Comparison of ENCODE assay signal across 9 cellular contexts in the genomic region with DNA sequence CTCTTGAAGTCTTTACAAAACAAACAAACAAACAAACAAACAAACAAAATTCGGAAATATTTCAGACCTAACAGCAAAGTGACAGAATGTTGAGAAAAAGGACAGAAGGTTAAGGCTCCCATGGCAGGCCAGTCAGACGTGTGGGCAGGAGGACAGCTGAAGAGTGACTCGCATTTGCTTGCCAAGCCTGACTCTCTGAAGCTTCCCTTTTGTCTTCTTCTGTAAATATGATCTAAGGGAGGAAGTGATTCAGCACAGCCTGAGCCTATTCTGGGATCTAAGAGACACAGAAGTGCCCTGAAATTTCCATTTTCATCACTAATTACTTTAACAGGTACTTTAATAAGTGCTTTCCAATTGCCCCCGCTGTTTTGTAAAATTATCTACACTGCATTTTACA.
DNase-seq lines count a peak whose midpoint lies in the region; ATAC-seq, FAIRE-seq and TF ChIP-seq lines count a peak whose summit lies in the region.
"Had no signal": no experiment of that assay in that cellular context is flagged by ENCODE, and none has a peak within 500 bp of the region (broad histone marks: within the 10 kb centered on the region; RNA-seq: fewer than 3 reads in every experiment).

No MANE protein-coding gene starts in this region.

- no peaks in the 10 kb centered on the region for H3K79me2 ChIP-seq in ACC112 (ENCODE audit: control insufficient read depth, insufficient read depth, low read length, unreplicated experiment)

- ATAC-seq in HG02840 (IDR thresholded peaks at IDR 0.05; ENCODE audit: low FRiP score, unreplicated experiment): peak; percentile 65
- ATAC-seq: HCT116 had no signal

- H3K4me3 Mint-ChIP-seq in immature natural killer cell: no peak overlapping the region

- no peaks in the 10 kb centered on the region for H3K27me3 Mint-ChIP-seq in immature natural killer cell (ENCODE audit: low read depth in 3 of 3)

- FAIRE-seq in RCC 7860 (lab: Jason Lieb, UNC): peak; percentile 26

- H3K27ac Mint-ChIP-seq in immature natural killer cell: no peak overlapping the region

- H3K4me1 ChIP-seq in ACC112 (ENCODE audit: control insufficient read depth, insufficient read depth, low read length, unreplicated experiment) (peaks cover 13% of the 10 kb centered on the region), tibial artery (no peaks in the 10 kb centered on the region), vagina (no peaks in the 10 kb centered on the region), colonic mucosa (no peaks in the 10 kb centered on the region)

- H3K36me3 Mint-ChIP-seq in immature natural killer cell: peaks cover 0 to 3% (median 0%) of the 10 kb centered on the region in 3 donors

- H3K4me3 ChIP-seq in ACC112 (ENCODE audit: low read depth, low read length) (no peak overlapping the region), foreskin fibroblast (ENCODE audit: low read depth in 1 of 2, low read length in 2 of 2) (no peak overlapping the region), tibial artery (no peak overlapping the region), vagina (no peak overlapping the region), colonic mucosa (no peak overlapping the region)

- TF ChIP-seq POLR2A in vagina (IDR thresholded peaks at IDR 0.05): no peak

- intact Hi-C loops in tibial artery (cut with DNase I; ENCODE audit: low total_unique reads): no loop called here
- intact Hi-C loops in vagina (cut with DNase I): no loop called here
- intact Hi-C loops in colonic mucosa (cut with DNase I): no loop called here

- H2AFZ ChIP-seq in ACC112 (ENCODE audit: low read length, unreplicated experiment): no peak overlapping the region

- H3K27ac ChIP-seq in ACC112 (ENCODE audit: low read depth, low read length): peak overlapping the region; percentile 22
- no peak overlapping the region for H3K27ac ChIP-seq in tibial artery
- H3K27ac ChIP-seq in vagina: no peak overlapping the region
- H3K27ac ChIP-seq in colonic mucosa: no peak overlapping the region

- no peak overlapping the region for H3K9ac ChIP-seq in colonic mucosa (ENCODE audit: low read depth in 2 of 2, low read length in 2 of 2)

- no peak for TF ChIP-seq CTCF in foreskin fibroblast (IDR thresholded peaks at IDR 0.05; ENCODE audit: low read depth, low read length)
- TF ChIP-seq CTCF in tibial artery (IDR thresholded peaks at IDR 0.05): no peak
- no peak for TF ChIP-seq CTCF in vagina (IDR thresholded peaks at IDR 0.05)
- TF ChIP-seq CTCF in colonic mucosa (IDR thresholded peaks at IDR 0.05): no peak

- H3K4me1 Mint-ChIP-seq in immature natural killer cell: no peaks in the 10 kb centered on the region

- DNase-seq in RCC 7860 (ENCODE audit: low spot score) (peak; percentile 75), foreskin fibroblast (peak; percentile 6 to 12), tibial artery (no peak), vagina (ENCODE audit: extremely low spot score in 2 of 2) (no peak), colonic mucosa (no peak), immature natural killer cell (no peak)

- no peaks in the 10 kb centered on the region for H3K9me3 ChIP-seq in tibial artery
- no peaks in the 10 kb centered on the region for H3K9me3 ChIP-seq in vagina
- no peaks in the 10 kb centered on the region for H3K9me3 ChIP-seq in colonic mucosa

- H3K36me3 ChIP-seq in ACC112 (ENCODE audit: insufficient read depth, low read length) (no peaks in the 10 kb centered on the region), tibial artery (no peaks in the 10 kb centered on the region), vagina (no peaks in the 10 kb centered on the region), colonic mucosa (no peaks in the 10 kb centered on the region)

- H3K9me3 Mint-ChIP-seq in immature natural killer cell: peaks cover 0 to 25% (median 10%) of the 10 kb centered on the region in 6 donors

- H3K27me3 ChIP-seq in ACC112 (ENCODE audit: insufficient read depth, low read length): no peaks in the 10 kb centered on the region
- H3K27me3 ChIP-seq in tibial artery: no peaks in the 10 kb centered on the region
- H3K27me3 ChIP-seq in vagina: no peaks in the 10 kb centered on the region
- H3K27me3 ChIP-seq in colonic mucosa: no peaks in the 10 kb centered on the region

Comparison
In these comparisons a context has a peak if more than half of its experiments do, and no peak if none do; other contexts are left out.
1. DNase-seq: peak in RCC 7860 (single experiment) and foreskin fibroblast (2 of 2); none in tibial artery (0 of 2), vagina (0 of 2), colonic mucosa (single experiment) and immature natural killer cell (0 of 3).